In genomic region chr22:43783777-43784176, GRCh38 we compare ENCODE assay signal across 1 cellular context.
TF ChIP-seq lines count a peak whose summit lies in the region.

No MANE protein-coding gene starts in this region.

TF ChIP-seq in GM12878, 131 proteins besides CTCF, POLR2A, EP300 and RAD21:
- TF ChIP-seq IKZF2 (IDR thresholded peaks at IDR 0.05) (no peak), SMAD5 (IDR thresholded peaks at IDR 0.05; ENCODE audit: low read depth) (no peak), HSF1 (IDR thresholded peaks at IDR 0.05; ENCODE audit: low read depth, low read length) (no peak), RELB (IDR thresholded peaks at IDR 0.05; ENCODE audit: low read depth) (no peak), SMARCA5 (IDR thresholded peaks at IDR 0.05) (no peak), SPI1 (IDR thresholded peaks at IDR 0.05; ENCODE audit: borderline replicate concordance, insufficient read depth, low read depth, low read length) (no peak), SMC3 (IDR thresholded peaks at IDR 0.05; ENCODE audit: borderline replicate concordance, low read length) (no peak), NR2F1 (conservative IDR thresholded peaks at IDR 0.05) (no peak), TAF1 (IDR thresholded peaks at IDR 0.05; ENCODE audit: borderline replicate concordance, low read depth, low read length) (no peak), ESRRA (IDR thresholded peaks at IDR 0.05; ENCODE audit: low read length) (no peak), NBN (IDR thresholded peaks at IDR 0.05) (no peak), KLF5 (IDR thresholded peaks at IDR 0.05; ENCODE audit: partially characterized antibody) (no peak), ASH2L (IDR thresholded peaks at IDR 0.05; ENCODE audit: borderline replicate concordance, low read depth) (no peak), CREB1 (IDR thresholded peaks at IDR 0.05; ENCODE audit: low read depth) (no peak), SMAD1 (IDR thresholded peaks at IDR 0.05; ENCODE audit: low read depth, partially characterized antibody) (no peak), ZNF384 (IDR thresholded peaks at IDR 0.05; ENCODE audit: borderline replicate concordance, low read depth, low read length) (no peak), RFX5 (IDR thresholded peaks at IDR 0.05; ENCODE audit: low read depth, low read length) (no peak), ZNF207 (IDR thresholded peaks at IDR 0.05; ENCODE audit: borderline replicate concordance) (no peak), ZNF24 (IDR thresholded peaks at IDR 0.05) (no peak)
- TF ChIP-seq, protein P1, sequence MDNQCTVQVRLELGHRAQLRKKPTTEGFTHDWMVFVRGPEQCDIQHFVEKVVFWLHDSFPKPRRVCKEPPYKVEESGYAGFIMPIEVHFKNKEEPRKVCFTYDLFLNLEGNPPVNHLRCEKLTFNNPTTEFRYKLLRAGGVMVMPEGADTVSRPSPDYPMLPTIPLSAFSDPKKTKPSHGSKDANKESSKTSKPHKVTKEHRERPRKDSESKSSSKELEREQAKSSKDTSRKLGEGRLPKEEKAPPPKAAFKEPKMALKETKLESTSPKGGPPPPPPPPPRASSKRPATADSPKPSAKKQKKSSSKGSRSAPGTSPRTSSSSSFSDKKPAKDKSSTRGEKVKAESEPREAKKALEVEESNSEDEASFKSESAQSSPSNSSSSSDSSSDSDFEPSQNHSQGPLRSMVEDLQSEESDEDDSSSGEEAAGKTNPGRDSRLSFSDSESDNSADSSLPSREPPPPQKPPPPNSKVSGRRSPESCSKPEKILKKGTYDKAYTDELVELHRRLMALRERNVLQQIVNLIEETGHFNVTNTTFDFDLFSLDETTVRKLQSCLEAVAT (IDR thresholded peaks at IDR 0.05) = no peak
